ENCODE assay signal across 21 cellular contexts in the genomic region with DNA sequence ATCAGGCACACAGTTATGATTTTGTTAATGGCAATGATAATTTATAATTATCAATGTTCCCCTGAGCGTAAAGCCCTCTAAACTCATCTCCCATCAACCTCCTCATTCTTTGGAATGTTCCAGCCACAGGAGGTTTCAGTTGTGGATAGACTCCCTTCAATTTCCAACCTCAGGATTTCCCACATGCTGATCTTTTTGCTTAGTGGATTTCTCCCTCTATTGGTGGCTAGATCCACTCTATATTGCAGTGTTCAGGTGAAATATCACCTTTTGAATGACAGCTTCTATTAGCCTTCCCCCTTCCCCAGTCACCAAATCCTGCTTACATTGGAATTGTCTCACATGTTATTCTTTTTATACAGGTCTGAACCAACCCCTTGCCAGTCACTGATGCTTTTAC.
"Had no signal": no experiment of that assay in that cellular context is flagged by ENCODE, and none has a peak within 500 bp of the region (broad histone marks: within the 10 kb centered on the region; RNA-seq: fewer than 3 reads in every experiment).

No MANE protein-coding gene starts in this region.

- H3K27ac ChIP-seq: gastrocnemius medialis, psoas muscle, skin epidermis, spleen, suprapubic skin, transverse colon, upper lobe of right lung, uterus had no signal

- ATAC-seq: effector memory CD8-positive, alpha-beta T cell; gastrocnemius medialis; mucosa of descending colon; psoas muscle; right cardiac atrium; stimulated activated naive B cell treated with anti-CD40 and anti-IgM and Interleukin-4, amounts not matched to agents 10 μg/mL and 1 μg/mL and 100 μg/mL, for 72 hours; upper lobe of right lung had no signal

- DNase-seq: cortex of kidney; effector memory CD8-positive, alpha-beta T cell; gastrocnemius medialis; head of caudate nucleus; mesenchymal stem cell; mucosa of descending colon; naive B cell; nucleus accumbens; psoas muscle; right cardiac atrium; spleen; stimulated activated CD4-positive, alpha-beta T cell treated with anti-CD3 and anti-CD28 coated beads, Interleukin-15, amount 100 ng/mL, for 24 hours; stimulated activated CD4-positive, alpha-beta T cell treated with anti-CD3 and anti-CD28 coated beads, Interleukin-2, amount 100 ng/mL, for 48 hours; stimulated activated naive B cell treated with anti-CD40 and anti-IgM and Interleukin-4, amounts not matched to agents 10 μg/mL and 1 μg/mL and 100 μg/mL, for 72 hours; transverse colon; upper lobe of right lung; uterus had no signal

- H3K27me3 ChIP-seq: gastrocnemius medialis, spleen, suprapubic skin, transverse colon, upper lobe of right lung, uterus had no signal

- H3K36me3 ChIP-seq: gastrocnemius medialis, spleen, suprapubic skin, transverse colon, upper lobe of right lung, uterus had no signal

- H3K4me1 ChIP-seq: gastrocnemius medialis, psoas muscle, spleen, suprapubic skin, transverse colon, upper lobe of right lung, uterus had no signal

- H3K4me3 ChIP-seq: gastrocnemius medialis, mucosa of descending colon, psoas muscle, skin epidermis, spleen, suprapubic skin, transverse colon, upper lobe of right lung, uterus had no signal

- H3K9me3 ChIP-seq: gastrocnemius medialis, mucosa of descending colon, psoas muscle, suprapubic skin, transverse colon, upper lobe of right lung, uterus had no signal

- FAIRE-seq: endometrium, keratinocyte had no signal
